In genomic region chr2:24122356-24123211, GRCh38 we compare ENCODE assay signal across 8 cellular contexts. TPM values are rescaled to one million over a fixed set of nuclear protein-coding genes. Genes with fewer than 3 reads are reported as not detected.
DNase-seq lines count a peak whose midpoint lies in the region; ATAC-seq and TF ChIP-seq lines count a peak whose summit lies in the region.

No MANE protein-coding gene starts in this region.

- H3K27ac ChIP-seq in suprapubic skin = peak overlapping the region; percentile 85

- no peak for TF ChIP-seq EP300 in suprapubic skin (IDR thresholded peaks at IDR 0.05)

- H3K4me1 ChIP-seq in adipocyte (ENCODE audit: control insufficient read depth, insufficient read depth, low read length) (peaks cover 18% of the 10 kb centered on the region), suprapubic skin (peaks cover 12% of the 10 kb centered on the region)

- 9% methylated on average over 15 of the region's 16 CpGs for WGBS in suprapubic skin

- H3K9me3 ChIP-seq in adipocyte (ENCODE audit: control insufficient read depth, low read length) (no peaks in the 10 kb centered on the region), suprapubic skin (no peaks in the 10 kb centered on the region)

- DNase-seq in AG10803 (ENCODE audit: low read depth) (no peak), adipocyte (ENCODE audit: low read depth) (peak; percentile 19), kidney epithelial cell (ENCODE audit: low read depth) (no peak), suprapubic skin (ENCODE audit: low spot score in 2 of 2) (no peak), hippocampal formation (lab: John Stamatoyannopoulos, UW) (no peak), islet precursor cell (no peak)

- ATAC-seq in HG03097 (IDR thresholded peaks at IDR 0.05; ENCODE audit: low FRiP score, unreplicated experiment) (peak; percentile 12), GM19023 (IDR thresholded peaks at IDR 0.05; ENCODE audit: unreplicated experiment) (no peak)

- peak overlapping the region; percentile 95 for H3K9ac ChIP-seq in adipocyte (ENCODE audit: low read length)

- no peaks in the 10 kb centered on the region for H3K27me3 ChIP-seq in adipocyte (replicated peaks; ENCODE audit: control insufficient read depth, insufficient read depth, low read length)
- H3K27me3 ChIP-seq in kidney epithelial cell (ENCODE audit: control insufficient read depth, insufficient read depth, low read length) = no peaks in the 10 kb centered on the region
- no peaks in the 10 kb centered on the region for H3K27me3 ChIP-seq in suprapubic skin

- TF ChIP-seq CTCF in AG10803 (conservative IDR thresholded peaks at IDR 0.05; ENCODE audit: low read length) = no peak
- no peak for TF ChIP-seq CTCF in kidney epithelial cell (IDR thresholded peaks at IDR 0.05; ENCODE audit: insufficient read depth, low read length, poor library complexity, severe bottlenecking)
- TF ChIP-seq CTCF in suprapubic skin (IDR thresholded peaks at IDR 0.05) = no peak

- H3K36me3 ChIP-seq in adipocyte (ENCODE audit: control insufficient read depth, insufficient read depth, low read length, severe bottlenecking) (no peaks in the 10 kb centered on the region), kidney epithelial cell (ENCODE audit: control insufficient read depth, insufficient read depth, low read length) (no peaks in the 10 kb centered on the region), suprapubic skin (no peaks in the 10 kb centered on the region)

- H3K4me3 ChIP-seq in AG10803 (ENCODE audit: low read length) = peak overlapping the region; percentile 83
- H3K4me3 ChIP-seq in adipocyte (ENCODE audit: low read length) = peak overlapping the region; percentile 94
- H3K4me3 ChIP-seq in kidney epithelial cell (ENCODE audit: low read depth, low read length) = peak overlapping the region; percentile 69
- H3K4me3 ChIP-seq in suprapubic skin = peak overlapping the region; percentile 63

- TF ChIP-seq POLR2A in suprapubic skin (IDR thresholded peaks at IDR 0.05) = no peak

RNA-seq across cellular contexts. Expression of gene PFN4, which starts 0.6 kb away (rescaled TPM):
- 1.9 and 3.4 TPM in 2 replicates for total RNA-seq in kidney epithelial cell
- 1 to 10 TPM in 1 of 4 donors, not detected in 3; 1.0 TPM for total RNA-seq in suprapubic skin

RNA-seq across cellular contexts. Expression of gene FAM228B, which starts 0.7 kb away (rescaled TPM):
- total RNA-seq in kidney epithelial cell (11.0 and 12.9 TPM in 2 replicates), suprapubic skin (10 to 100 TPM in 1 of 4 donors, 1 to 10 TPM in 3; 4.1 to 14.6 (median 7.5) TPM)

RNA-seq across cellular contexts. Expression of gene TP53I3, which starts 38.0 kb away (rescaled TPM):
- total RNA-seq in kidney epithelial cell (69.6 and 87.6 TPM in 2 replicates), suprapubic skin (10 to 100 TPM in 3 of 4 donors, 1 to 10 TPM in 1; 6.7 to 15.5 (median 12.3) TPM)

RNA-seq across cellular contexts. Expression of gene SF3B6, which starts 46.5 kb away (rescaled TPM):
- total RNA-seq in kidney epithelial cell (179 and 208 TPM in 2 replicates), suprapubic skin (100 to 1,000 TPM in 1 of 4 donors, 10 to 100 TPM in 3; 72.1 to 101 (median 85.6) TPM)

RNA-seq across cellular contexts. Expression of gene FAM228A, which starts 52.3 kb away (rescaled TPM):
- total RNA-seq in kidney epithelial cell (0.29 TPM in 1 of 2 replicates, not detected in the other), suprapubic skin (under 1 TPM in 2 of 4 donors, not detected in 2; 0.72 to 0.89 TPM)
